28 cellular contexts compared by ENCODE assay signal in genomic region chr15:69163124-69163669, GRCh38.
"Had no signal": no experiment of that assay in that cellular context is flagged by ENCODE, and none has a peak within 500 bp of the region (broad histone marks: within the 10 kb centered on the region; RNA-seq: fewer than 3 reads in every experiment).

No MANE protein-coding gene starts in this region.

- FAIRE-seq: TTC549 had no signal

- H3K36me3 Mint-ChIP-seq: activated naive CD8-positive, alpha-beta T cell; immature natural killer cell; naive thymus-derived CD4-positive, alpha-beta T cell had no signal

- H3K4me3 Mint-ChIP-seq: activated naive CD8-positive, alpha-beta T cell; activated T-cell treated with anti-CD3 and anti-CD28 coated beads, Interleukin-2, amount 50 U/mL, for 4 hours had no signal

- H3K4me3 ChIP-seq: adrenal gland, ascending aorta, cardiac muscle cell, hepatocyte, lower lobe of right lung, ovary, prostate gland, spleen, thyroid gland had no signal

- H3K9me3 ChIP-seq: adrenal gland, ascending aorta, lower lobe of right lung, neutrophil, ovary, prostate gland, spleen, thyroid gland had no signal

- H3K27me3 ChIP-seq: adrenal gland, ascending aorta, cardiac muscle cell, hepatocyte, ovary, thyroid gland had no signal

- H3K27me3 Mint-ChIP-seq: activated naive CD8-positive, alpha-beta T cell had no signal

- H3K36me3 ChIP-seq: adrenal gland, ascending aorta, cardiac muscle cell, lower lobe of right lung, neutrophil, ovary, prostate gland, spleen, thyroid gland had no signal

- ATAC-seq: activated T-cell treated with anti-CD3 and anti-CD28 coated beads, Interleukin-2, amount 50 U/mL, for 4 hours; esophagus mucosa; left lobe of liver; lower lobe of right lung; naive thymus-derived CD4-positive, alpha-beta T cell had no signal

- H2AFZ ChIP-seq: hepatocyte had no signal

- H3K27ac ChIP-seq: adrenal gland, ascending aorta, cardiac muscle cell, hepatocyte, lower lobe of right lung, neutrophil, ovary, prostate gland, spleen, thyroid gland had no signal

- H3K9me3 Mint-ChIP-seq: activated T-cell treated with anti-CD3 and anti-CD28 coated beads, Interleukin-2, amount 50 U/mL, for 4 hours; activated T-helper 2 cell treated with anti-CD3 and anti-CD28 coated beads, Interferon-gamma antibody, Interleukin-2, Interleukin-4, amounts not matched to agents 10 μg/mL and 5 μg/mL and 100 μg/mL, durations not matched to agents 14 hours and 24 hours and 36 hours; immature natural killer cell; naive thymus-derived CD4-positive, alpha-beta T cell had no signal

- H3K4me1 ChIP-seq: prostate gland, thyroid gland had no signal

- H3K27ac Mint-ChIP-seq: activated naive CD8-positive, alpha-beta T cell; activated T-helper 2 cell treated with anti-CD3 and anti-CD28 coated beads, Interferon-gamma antibody, Interleukin-2, Interleukin-4, amounts not matched to agents 10 μg/mL and 5 μg/mL and 100 μg/mL, durations not matched to agents 14 hours and 24 hours and 36 hours; immature natural killer cell had no signal

- DNase-seq: activated CD4-positive, alpha-beta T cell treated with anti-CD3 and anti-CD28 coated beads for 4 hours; activated CD4-positive, alpha-beta T cell treated with anti-CD3 and anti-CD28 coated beads, Interleukin-2, amount 50 U/mL, for 48 hours; activated CD4-positive, CD25-positive, alpha-beta regulatory T cell; activated CD8-positive, alpha-beta memory T cell treated with anti-CD3 and anti-CD28 coated beads, Interleukin-2, amount 50 U/mL, for 48 hours; activated naive CD4-positive, alpha-beta T cell; activated T-cell treated with anti-CD3 and anti-CD28 coated beads, Interleukin-2, amount 50 U/mL, for 4 hours; adrenal gland; cortex of kidney; foreskin melanocyte; immature natural killer cell; lower lobe of right lung; naive thymus-derived CD4-positive, alpha-beta T cell; ovary; spleen; stimulated activated CD4-positive, alpha-beta T cell treated with anti-CD3 and anti-CD28 coated beads, Interleukin-4, amount 100 ng/mL, for 24 hours; stimulated activated naive CD4-positive, alpha-beta T cell treated with Interleukin-2 at 50 U/mL for 16 hours; T-helper 1 cell; thyroid gland had no signal
